Comparison of ENCODE assay signal across 19 cellular contexts in the genomic region with DNA sequence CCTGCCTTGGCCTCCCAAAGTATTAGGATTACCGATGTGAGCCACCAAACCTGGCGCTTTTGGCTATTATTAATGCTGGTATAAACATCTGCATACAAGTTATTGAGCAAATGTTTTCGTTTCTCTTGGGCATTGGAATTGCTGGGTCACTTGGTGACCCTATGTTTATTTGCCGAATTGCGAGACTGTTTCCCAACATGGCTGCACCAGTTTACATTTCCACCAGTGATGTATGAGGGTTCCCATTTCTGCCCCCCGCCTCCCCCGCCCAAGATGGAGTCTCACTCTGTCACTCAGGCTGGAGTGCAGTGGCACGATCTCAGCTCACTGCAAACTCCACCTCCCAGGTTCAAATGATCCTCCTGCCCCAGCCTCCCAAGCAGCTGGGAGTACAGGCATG. TPM values are rescaled to one million over a fixed set of nuclear protein-coding genes. Genes with fewer than 3 reads are reported as not detected.
DNase-seq lines count a peak whose midpoint lies in the region; ATAC-seq, FAIRE-seq and TF ChIP-seq lines count a peak whose summit lies in the region.
"Had no signal": no experiment of that assay in that cellular context is flagged by ENCODE, and none has a peak within 500 bp of the region (broad histone marks: within the 10 kb centered on the region; RNA-seq: fewer than 3 reads in every experiment).

No MANE protein-coding gene starts in this region.

- peaks cover 1 to 29% (median 11%) of the 10 kb centered on the region in 4 donors for H3K4me1 ChIP-seq in liver (ENCODE audit: control insufficient read depth in 4 of 4, insufficient read depth in 4 of 4, low read length in 3 of 4)
- no peaks in the 10 kb centered on the region for H3K4me1 ChIP-seq in colonic mucosa
- H3K4me1 ChIP-seq: HAP-1 had no signal

- H3K27me3 ChIP-seq in liver (ENCODE audit: control insufficient read depth in 4 of 4, insufficient read depth in 4 of 4, low read length in 3 of 4) (no peaks in the 10 kb centered on the region), colonic mucosa (no peaks in the 10 kb centered on the region)

- H3K27ac ChIP-seq in liver (ENCODE audit: low read depth in 1 of 2, low read length in 2 of 2) (peak overlapping the region; percentile 72 to 85), colonic mucosa (no peak overlapping the region)

- ATAC-seq in activated CD8-positive, alpha-beta T cell treated with anti-CD3 and anti-CD28 coated beads, Interleukin-2, amount 10 ng/mL, durations not matched to agents 7 days and 5 days: peak; percentile 6
- ATAC-seq in activated CD8-positive, alpha-beta T cell treated with anti-CD3 and anti-CD28 coated beads for 36 hours: no peak
- no peak for ATAC-seq in T-helper 17 cell
- no peak for ATAC-seq in HG02678 (IDR thresholded peaks at IDR 0.05; ENCODE audit: unreplicated experiment)
- no peak for ATAC-seq in GM21367 (IDR thresholded peaks at IDR 0.05; ENCODE audit: unreplicated experiment)
- ATAC-seq: GM12878 had no signal

- no peaks in the 10 kb centered on the region for H3K4me1 Mint-ChIP-seq in activated CD8-positive, alpha-beta T cell treated with anti-CD3 and anti-CD28 coated beads, Interleukin-2, amount 10 ng/mL, durations not matched to agents 7 days and 5 days (ENCODE audit: low read depth)
- no peaks in the 10 kb centered on the region for H3K4me1 Mint-ChIP-seq in activated CD8-positive, alpha-beta T cell treated with anti-CD3 and anti-CD28 coated beads for 36 hours (ENCODE audit: low read depth)
- H3K4me1 Mint-ChIP-seq in T-helper 17 cell: peaks cover 5% of the 10 kb centered on the region
- H3K4me1 Mint-ChIP-seq: B cell had no signal

- POLR2A ChIA-PET in activated CD8-positive, alpha-beta T cell treated with anti-CD3 and anti-CD28 coated beads, Interleukin-2, amount 10 ng/mL, durations not matched to agents 7 days and 5 days (lab: Charles Lee): no interaction called here
- POLR2A ChIA-PET in activated CD8-positive, alpha-beta T cell treated with anti-CD3 and anti-CD28 coated beads for 36 hours (lab: Charles Lee): interaction anchor here (0.7 to 1.3 kb wide), 4 partner anchors 10 to 287 kb away, joined by 3 to 10 read pairs (median 3); no protein-coding TSS in a partner anchor

- DNase-seq in activated CD8-positive, alpha-beta T cell treated with anti-CD3 and anti-CD28 coated beads, Interleukin-2, amount 10 ng/mL, durations not matched to agents 7 days and 5 days: no peak
- DNase-seq in activated CD8-positive, alpha-beta T cell treated with anti-CD3 and anti-CD28 coated beads for 36 hours: no peak
- DNase-seq in GM19239 (ENCODE audit: insufficient read length, low spot score) (no peak), T-helper 17 cell (no peak), colonic mucosa (no peak)
- DNase-seq: ACHN; C1 segment of cervical spinal cord; CD4-positive, alpha-beta memory T cell; DMS79; GOT3; HFFc6 had no signal

- no peaks in the 10 kb centered on the region for H3K9me3 Mint-ChIP-seq in activated CD8-positive, alpha-beta T cell treated with anti-CD3 and anti-CD28 coated beads, Interleukin-2, amount 10 ng/mL, durations not matched to agents 7 days and 5 days (ENCODE audit: insufficient read depth)
- no peaks in the 10 kb centered on the region for H3K9me3 Mint-ChIP-seq in activated CD8-positive, alpha-beta T cell treated with anti-CD3 and anti-CD28 coated beads for 36 hours
- H3K9me3 Mint-ChIP-seq: HFFc6, IgD-negative memory B cell had no signal

- H3K4me3 Mint-ChIP-seq in activated CD8-positive, alpha-beta T cell treated with anti-CD3 and anti-CD28 coated beads, Interleukin-2, amount 10 ng/mL, durations not matched to agents 7 days and 5 days: no peak overlapping the region
- H3K4me3 Mint-ChIP-seq in activated CD8-positive, alpha-beta T cell treated with anti-CD3 and anti-CD28 coated beads for 36 hours: no peak overlapping the region
- peak overlapping the region; percentile 36 for H3K4me3 Mint-ChIP-seq in T-helper 17 cell
- H3K4me3 Mint-ChIP-seq: B cell; CD4-positive, alpha-beta memory T cell; HFFc6; IgD-negative memory B cell had no signal

- WGBS in liver: 44% methylated on average over 8 of the region's 8 CpGs

- no peaks in the 10 kb centered on the region for H3K9me3 ChIP-seq in T-helper 17 cell (ENCODE audit: control insufficient read depth, low read length, poor library complexity, severe bottlenecking)
- no peaks in the 10 kb centered on the region for H3K9me3 ChIP-seq in liver (ENCODE audit: control insufficient read depth in 4 of 4, low read length in 3 of 4)
- H3K9me3 ChIP-seq in colonic mucosa: no peaks in the 10 kb centered on the region
- H3K9me3 ChIP-seq: HAP-1 had no signal

- peaks cover 8 to 19% (median 16%) of the 10 kb centered on the region in 4 donors for H3K36me3 ChIP-seq in liver (ENCODE audit: control insufficient read depth in 4 of 4, insufficient read depth in 3 of 4, low read depth in 1 of 4, low read length in 3 of 4)
- peaks cover 14% of the 10 kb centered on the region for H3K36me3 ChIP-seq in colonic mucosa

- intact Hi-C loops in activated CD8-positive, alpha-beta T cell treated with anti-CD3 and anti-CD28 coated beads for 36 hours (cut with micrococcal nuclease): no loop called here
- intact Hi-C loops in colonic mucosa (cut with DNase I): no loop called here

- peak; percentile 18 for FAIRE-seq in GM19239 (lab: Jason Lieb, UNC)
- FAIRE-seq: GM12878, GM18507 had no signal

- TF ChIP-seq CTCF in activated CD8-positive, alpha-beta T cell treated with anti-CD3 and anti-CD28 coated beads for 36 hours (IDR thresholded peaks at IDR 0.05): no peak
- TF ChIP-seq CTCF in liver (IDR thresholded peaks at IDR 0.05; ENCODE audit: low read depth, low read length, missing input control) (no peak), colonic mucosa (IDR thresholded peaks at IDR 0.05) (no peak)

- H3K27ac Mint-ChIP-seq in activated CD8-positive, alpha-beta T cell treated with anti-CD3 and anti-CD28 coated beads, Interleukin-2, amount 10 ng/mL, durations not matched to agents 7 days and 5 days: no peak overlapping the region
- H3K27ac Mint-ChIP-seq in activated CD8-positive, alpha-beta T cell treated with anti-CD3 and anti-CD28 coated beads for 36 hours: no peak overlapping the region
- no peak overlapping the region for H3K27ac Mint-ChIP-seq in T-helper 17 cell
- H3K27ac Mint-ChIP-seq: HFFc6 had no signal

- CTCF ChIA-PET in activated CD8-positive, alpha-beta T cell treated with anti-CD3 and anti-CD28 coated beads, Interleukin-2, amount 10 ng/mL, durations not matched to agents 7 days and 5 days (lab: Charles Lee): interaction anchor here (1.1 kb wide), 1 partner anchor 14 kb away, joined by 3 read pairs; no protein-coding TSS in a partner anchor
- CTCF ChIA-PET in activated CD8-positive, alpha-beta T cell treated with anti-CD3 and anti-CD28 coated beads for 36 hours (lab: Charles Lee): interaction anchor here (1.5 kb wide), 1 partner anchor 18 kb away, joined by 3 read pairs; no protein-coding TSS in a partner anchor

- TF ChIP-seq RAD21 in liver (IDR thresholded peaks at IDR 0.05): peak; percentile 29 to 46

- peaks cover 23% of the 10 kb centered on the region for H3K36me3 Mint-ChIP-seq in activated CD8-positive, alpha-beta T cell treated with anti-CD3 and anti-CD28 coated beads, Interleukin-2, amount 10 ng/mL, durations not matched to agents 7 days and 5 days (ENCODE audit: low read depth)
- H3K36me3 Mint-ChIP-seq in activated CD8-positive, alpha-beta T cell treated with anti-CD3 and anti-CD28 coated beads for 36 hours (ENCODE audit: low read depth): peaks cover 21% of the 10 kb centered on the region
- H3K36me3 Mint-ChIP-seq in T-helper 17 cell (ENCODE audit: low read depth): no peaks in the 10 kb centered on the region
- H3K36me3 Mint-ChIP-seq: IgD-negative memory B cell had no signal

- H3K9ac ChIP-seq in liver (ENCODE audit: low read depth in 1 of 2, low read length in 2 of 2) (no peak overlapping the region), colonic mucosa (ENCODE audit: low read depth in 2 of 2, low read length in 2 of 2) (no peak overlapping the region)

- H3K4me3 ChIP-seq in liver (ENCODE audit: low read depth in 1 of 3, low read length in 3 of 3) (no peak overlapping the region), colonic mucosa (no peak overlapping the region)
- H3K4me3 ChIP-seq: GM12878, HAP-1 had no signal

- peaks cover 2% of the 10 kb centered on the region for H3K27me3 Mint-ChIP-seq in activated CD8-positive, alpha-beta T cell treated with anti-CD3 and anti-CD28 coated beads, Interleukin-2, amount 10 ng/mL, durations not matched to agents 7 days and 5 days (ENCODE audit: low read depth)
- no peaks in the 10 kb centered on the region for H3K27me3 Mint-ChIP-seq in activated CD8-positive, alpha-beta T cell treated with anti-CD3 and anti-CD28 coated beads for 36 hours
- H3K27me3 Mint-ChIP-seq in T-helper 17 cell: no peaks in the 10 kb centered on the region
- H3K27me3 Mint-ChIP-seq: B cell; CD4-positive, alpha-beta memory T cell; IgD-negative memory B cell had no signal

TF ChIP-seq in liver, 16 proteins besides CTCF, POLR2A, EP300 and RAD21 (continues in another document):
- TF ChIP-seq FOXA1 (IDR thresholded peaks at IDR 0.05): peak; percentile 82

RNA-seq across cellular contexts. Expression of gene SFPQ, which starts 20.9 kb away (rescaled TPM):
- total RNA-seq in activated CD8-positive, alpha-beta T cell treated with anti-CD3 and anti-CD28 coated beads, Interleukin-2, amount 10 ng/mL, durations not matched to agents 7 days and 5 days: 100 to 1,000 TPM; 348 to 360 TPM
- 100 to 1,000 TPM; 295 to 297 TPM for total RNA-seq in activated CD8-positive, alpha-beta T cell treated with anti-CD3 and anti-CD28 coated beads for 36 hours
- total RNA-seq in T-helper 17 cell (100 to 1,000 TPM; 694 to 699 TPM), liver (100 to 1,000 TPM in 1 of 2 donors, 10 to 100 TPM in 1; 81.2 to 173 TPM), colonic mucosa (100 to 1,000 TPM; 129 to 221 TPM)
- polyA plus RNA-seq in liver: 10 to 100 TPM; 29.7 to 51.3 TPM
